ENCODE assay signal across 2 cellular contexts in genomic region chr21:33268736-33269441, GRCh38.
A peak's percentile ranks its signal among the peaks of the same experiment; 100 is the strongest.
TF ChIP-seq lines count a peak whose summit lies in the region.

No MANE protein-coding gene starts in this region.

TF ChIP-seq in HEK293, 187 proteins besides CTCF, POLR2A, EP300 and RAD21 (continued from another document):
- 0 out of 2 replicates have a peak, but pooled peaks have one; percentile 31 for TF ChIP-seq ZNF600 (tag by site-specific recombination; IDR thresholded peaks at IDR 0.05)
- no peak for TF ChIP-seq ZNF416 (tag by site-specific recombination; IDR thresholded peaks at IDR 0.05)

TF ChIP-seq in HepG2, 621 proteins besides CTCF, POLR2A, EP300 and RAD21 (continued from another document):
- TF ChIP-seq FOXC1 (CRISPR knock-in tag; IDR thresholded peaks at IDR 0.05; ENCODE audit: borderline replicate concordance) = no peak
- no peak for TF ChIP-seq ZNF577 (CRISPR knock-in tag; IDR thresholded peaks at IDR 0.05; ENCODE audit: borderline replicate concordance, low read depth)
- TF ChIP-seq SNRNP70 (IDR thresholded peaks at IDR 0.05; ENCODE audit: low read depth, low read length) = no peak
- no peak for TF ChIP-seq GABPB1 (CRISPR knock-in tag; IDR thresholded peaks at IDR 0.05)
- TF ChIP-seq KDM2A (CRISPR knock-in tag; IDR thresholded peaks at IDR 0.05; ENCODE audit: borderline replicate concordance, low read depth) = no peak
- TF ChIP-seq SUZ12 (IDR thresholded peaks at IDR 0.05; ENCODE audit: low read depth, low read length) = no peak
- TF ChIP-seq ZNF687 (CRISPR knock-in tag; IDR thresholded peaks at IDR 0.05) = peak; percentile 39
- no peak for TF ChIP-seq FOXK1 (CRISPR knock-in tag; IDR thresholded peaks at IDR 0.05; ENCODE audit: borderline replicate concordance, low read depth)
- TF ChIP-seq TOE1 (CRISPR knock-in tag; IDR thresholded peaks at IDR 0.05) = no peak
- no peak for TF ChIP-seq ZUFSP (CRISPR knock-in tag; IDR thresholded peaks at IDR 0.05; ENCODE audit: borderline replicate concordance)
- TF ChIP-seq ZBTB38 (CRISPR knock-in tag; IDR thresholded peaks at IDR 0.05) = 0 out of 2 replicates have a peak, but pooled peaks have one; percentile 31
- TF ChIP-seq HOXA3 (CRISPR knock-in tag; IDR thresholded peaks at IDR 0.05) = 0 out of 2 replicates have a peak, but pooled peaks have one; percentile 12
- no peak for TF ChIP-seq TBX3 (IDR thresholded peaks at IDR 0.05; ENCODE audit: borderline replicate concordance)
- no peak for TF ChIP-seq ZNF546 (CRISPR knock-in tag; conservative IDR thresholded peaks at IDR 0.05)
- peak; percentile 90 for TF ChIP-seq ZBTB33 (CRISPR knock-in tag; IDR thresholded peaks at IDR 0.05)
- TF ChIP-seq FOSL2 (CRISPR knock-in tag; IDR thresholded peaks at IDR 0.05) = peak; percentile 28; the same call in 1 of the 2 replicates
- TF ChIP-seq FOXP4 (CRISPR knock-in tag; IDR thresholded peaks at IDR 0.05) = no peak
- no peak for TF ChIP-seq IRF2 (CRISPR knock-in tag; IDR thresholded peaks at IDR 0.05)
- TF ChIP-seq ZNF33A (CRISPR knock-in tag; IDR thresholded peaks at IDR 0.05; ENCODE audit: borderline replicate concordance) = no peak
- no peak for TF ChIP-seq ZNF350 (CRISPR knock-in tag; IDR thresholded peaks at IDR 0.05; ENCODE audit: borderline replicate concordance, low read depth)
- no peak for TF ChIP-seq STAT5B (CRISPR knock-in tag; IDR thresholded peaks at IDR 0.05)
TF ChIP-seq in HepG2: peak in this region for 6.
